ENCODE assay signal across 9 cellular contexts in the genomic region with DNA sequence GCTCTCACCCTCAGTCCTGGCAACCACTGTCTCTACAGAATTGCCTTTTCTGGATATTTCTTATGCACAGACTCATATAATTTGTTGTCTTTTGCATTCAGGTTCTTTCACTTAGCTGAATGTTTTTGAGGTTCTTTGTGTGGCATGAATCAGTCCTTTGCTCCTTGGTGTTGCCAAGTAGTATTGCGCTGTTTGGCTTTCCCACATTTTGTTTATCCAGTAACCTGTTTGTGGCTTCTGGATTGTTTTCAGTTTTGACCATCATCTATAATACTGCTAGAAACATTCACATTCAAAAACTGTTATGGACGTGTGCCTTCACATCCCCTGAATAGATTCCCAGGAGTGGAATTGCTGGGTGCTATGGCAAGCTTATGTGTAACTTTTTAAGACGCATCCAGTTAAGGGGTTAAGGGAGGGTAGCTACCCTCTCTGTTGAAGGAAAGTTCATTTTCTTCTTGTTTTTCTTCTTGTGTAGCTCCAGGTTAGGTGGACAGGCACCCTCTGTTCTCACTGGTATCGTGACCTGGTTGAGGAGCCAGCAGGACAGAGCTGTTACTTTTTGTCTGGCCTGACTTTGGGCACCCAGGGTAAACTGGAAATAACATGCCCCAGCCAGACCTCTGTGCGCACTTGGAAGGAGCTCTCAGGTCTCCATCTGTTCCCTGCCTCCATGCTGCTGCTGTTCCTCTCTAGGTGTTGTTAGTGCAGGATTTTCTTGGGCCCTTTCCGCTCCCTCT. TPM values are rescaled to one million over a fixed set of nuclear protein-coding genes. Genes with fewer than 3 reads are reported as not detected.
DNase-seq lines count a peak whose midpoint lies in the region; ATAC-seq, FAIRE-seq and TF ChIP-seq lines count a peak whose summit lies in the region.
"Had no signal": no experiment of that assay in that cellular context is flagged by ENCODE, and none has a peak within 500 bp of the region (broad histone marks: within the 10 kb centered on the region; RNA-seq: fewer than 3 reads in every experiment).

No MANE protein-coding gene starts in this region.

- intact Hi-C loops in dendritic cell treated with granulocyte-macrophage colony-stimulating factor and Interleukin-4, amounts not matched to agents 40 ng/mL and 50 ng/mL, for 4 days (cut with micrococcal nuclease), result no loop called here
- intact Hi-C loops in sciatic nerve (cut with DNase I) (no loop called here), pancreas (cut with DNase I) (no loop called here)

- peak overlapping the region; percentile 74 for H3K27ac Mint-ChIP-seq in dendritic cell treated with granulocyte-macrophage colony-stimulating factor and Interleukin-4, amounts not matched to agents 40 ng/mL and 50 ng/mL, for 4 days

- peaks cover 48% of the 10 kb centered on the region for H3F3A ChIP-seq in MM.1S (ENCODE audit: insufficient read depth, low read length)

- H3K9ac ChIP-seq in MM.1S (ENCODE audit: low read length), result no peak overlapping the region

- no peaks in the 10 kb centered on the region for H3K36me3 ChIP-seq in MM.1S (replicated peaks; ENCODE audit: insufficient read depth, low read length)
- H3K36me3 ChIP-seq in pancreas, result no peaks in the 10 kb centered on the region

- H2AFZ ChIP-seq in MM.1S (ENCODE audit: low read length), result peak overlapping the region; percentile 54; the same call in 1 of the 2 replicates

- no peak for TF ChIP-seq CTCF in GM12864 (IDR thresholded peaks at IDR 0.05; ENCODE audit: low read depth, low read length, missing control alignments)
- TF ChIP-seq CTCF in MM.1S (IDR thresholded peaks at IDR 0.05; ENCODE audit: low read length), result no peak
- TF ChIP-seq CTCF in pancreas (IDR thresholded peaks at IDR 0.05), result no peak

- H3K9me2 ChIP-seq in MM.1S (replicated peaks; ENCODE audit: insufficient read depth, low read length), result no peaks in the 10 kb centered on the region

- H3K27me3 Mint-ChIP-seq in dendritic cell treated with granulocyte-macrophage colony-stimulating factor and Interleukin-4, amounts not matched to agents 40 ng/mL and 50 ng/mL, for 4 days, result no peaks in the 10 kb centered on the region

- ATAC-seq in sciatic nerve (peak; percentile 18), HG02610 (IDR thresholded peaks at IDR 0.05; ENCODE audit: unreplicated experiment) (no peak), pancreas (no peak)
- ATAC-seq: HCT116 had no signal

- DNase-seq in GM12864 (ENCODE audit: low read depth), result no peak
- no peak for DNase-seq in MM.1S
- no peak for DNase-seq in sciatic nerve (ENCODE audit: low spot score)
- no peak for DNase-seq in GF-D8 (lab: John Stamatoyannopoulos, UW)
- no peak for DNase-seq in pancreas
- DNase-seq: Right ventricle myocardium superior had no signal

- H3K9me3 ChIP-seq in MM.1S (replicated peaks; ENCODE audit: insufficient read depth, low read length) (no peaks in the 10 kb centered on the region), pancreas (no peaks in the 10 kb centered on the region)

- WGBS in pancreas, 2 donors, result 77 to 88% methylated on average over 6 of the region's 6 CpGs

- no peak for FAIRE-seq in pancreas (lab: Jason Lieb, UNC)

- peak overlapping the region; percentile 27 for H3K4me3 Mint-ChIP-seq in dendritic cell treated with granulocyte-macrophage colony-stimulating factor and Interleukin-4, amounts not matched to agents 40 ng/mL and 50 ng/mL, for 4 days

- peaks cover 71% of the 10 kb centered on the region for H3K4me1 ChIP-seq in MM.1S (ENCODE audit: low read length)
- H3K4me1 ChIP-seq in pancreas, result peaks cover 0 to 17% (median 0%) of the 10 kb centered on the region in 3 donors

- H3K4me3 ChIP-seq in GM12864 (ENCODE audit: low read depth, low read length) (peak overlapping the region; percentile 32), MM.1S (ENCODE audit: low read length) (no peak overlapping the region), pancreas (no peak overlapping the region)

- H3K27me3 ChIP-seq in MM.1S (replicated peaks; ENCODE audit: insufficient read depth, low read length) (no peaks in the 10 kb centered on the region), pancreas (no peaks in the 10 kb centered on the region)

- peaks cover 70% of the 10 kb centered on the region for H3K36me3 Mint-ChIP-seq in dendritic cell treated with granulocyte-macrophage colony-stimulating factor and Interleukin-4, amounts not matched to agents 40 ng/mL and 50 ng/mL, for 4 days (ENCODE audit: low read depth)

- no peaks in the 10 kb centered on the region for H3K9me3 Mint-ChIP-seq in dendritic cell treated with granulocyte-macrophage colony-stimulating factor and Interleukin-4, amounts not matched to agents 40 ng/mL and 50 ng/mL, for 4 days

- H3K4me1 Mint-ChIP-seq in dendritic cell treated with granulocyte-macrophage colony-stimulating factor and Interleukin-4, amounts not matched to agents 40 ng/mL and 50 ng/mL, for 4 days (ENCODE audit: low read depth), result peaks cover 85% of the 10 kb centered on the region

- H3K4me2 ChIP-seq in MM.1S (ENCODE audit: low read depth, low read length), result peak overlapping the region; percentile 53; the same call in 1 of the 2 replicates

- H3K27ac ChIP-seq in MM.1S (ENCODE audit: low read length), result no peak overlapping the region
- H3K27ac ChIP-seq in pancreas, result no peak overlapping the region

- no peaks in the 10 kb centered on the region for H4K20me1 ChIP-seq in MM.1S (ENCODE audit: insufficient read depth, low read length)

- H3K79me2 ChIP-seq in MM.1S (ENCODE audit: low read length), result peaks cover 3% of the 10 kb centered on the region; the same call in 1 of the 2 replicates

RNA-seq across cellular contexts. Expression of a gene that starts 29.6 kb away (rescaled TPM):
- total RNA-seq in sciatic nerve (21.6 TPM), pancreas (1 to 10 TPM; 1.4 to 8.4 (median 2.0) TPM)
- 1 to 10 TPM; 1.4 to 3.6 TPM for polyA plus RNA-seq in pancreas
